9 cellular contexts compared by ENCODE assay signal in the genomic region with DNA sequence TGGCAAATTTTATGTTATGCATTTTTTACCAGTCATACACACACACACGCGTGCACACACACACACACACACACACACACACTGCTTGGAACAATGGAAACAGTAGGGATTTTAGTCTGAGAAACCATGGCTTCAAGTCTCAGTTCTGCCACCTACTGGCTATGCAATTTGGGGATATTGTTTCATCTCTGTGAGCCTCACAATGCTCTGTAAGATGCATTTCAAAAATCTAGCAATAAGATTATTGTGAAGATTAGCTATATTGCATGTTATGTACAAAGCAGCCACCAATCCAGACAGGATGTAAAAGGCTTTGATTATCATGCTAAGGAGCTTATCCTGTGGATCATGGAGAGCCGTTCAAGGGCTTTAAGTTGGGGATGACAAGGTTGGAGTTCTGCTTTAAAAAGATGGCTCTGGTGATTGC.
DNase-seq lines count a peak whose midpoint lies in the region; ATAC-seq and TF ChIP-seq lines count a peak whose summit lies in the region.
"Had no signal": no experiment of that assay in that cellular context is flagged by ENCODE, and none has a peak within 500 bp of the region (broad histone marks: within the 10 kb centered on the region; RNA-seq: fewer than 3 reads in every experiment).

No MANE protein-coding gene starts in this region.

- H3K4me3 ChIP-seq in MM.1S (ENCODE audit: low read length) (no peak overlapping the region), gastroesophageal sphincter (no peak overlapping the region), transverse colon (no peak overlapping the region)

- H3K4me2 ChIP-seq in MM.1S (ENCODE audit: low read depth, low read length): no peak overlapping the region

- no peak overlapping the region for H2AFZ ChIP-seq in MM.1S (ENCODE audit: low read length)

- H3K4me1 Mint-ChIP-seq in activated naive CD8-positive, alpha-beta T cell treated with anti-CD3 and anti-CD28 coated beads, Interleukin-2, amount 50 U/mL, for 24 hours: peaks cover 8% of the 10 kb centered on the region
- H3K4me1 Mint-ChIP-seq in activated naive CD8-positive, alpha-beta T cell treated with anti-CD3 and anti-CD28 coated beads for 36 hours: peaks cover 14% of the 10 kb centered on the region

- in situ Hi-C loops in transverse colon (cut with MboI; ENCODE audit: low pct_ligation_motif_present in 1 of 4, low pct_unique_long_range_greater_than_20kb in 1 of 4, low sequenced_read_pairs in 3 of 4): no loop called here

- H3K27me3 ChIP-seq in MM.1S (replicated peaks; ENCODE audit: insufficient read depth, low read length) (no peaks in the 10 kb centered on the region), gastroesophageal sphincter (no peaks in the 10 kb centered on the region), transverse colon (no peaks in the 10 kb centered on the region)

- peak; percentile 55 for TF ChIP-seq CTCF in MM.1S (IDR thresholded peaks at IDR 0.05; ENCODE audit: low read length)
- peak; percentile 16 to 50 (median 32) for TF ChIP-seq CTCF in gastroesophageal sphincter (IDR thresholded peaks at IDR 0.05)
- TF ChIP-seq CTCF in transverse colon (IDR thresholded peaks at IDR 0.05): peak in 4 of 5 experiments; percentile 28 to 44 (median 40)

- no peaks in the 10 kb centered on the region for H3K36me3 Mint-ChIP-seq in activated naive CD8-positive, alpha-beta T cell treated with anti-CD3 and anti-CD28 coated beads, Interleukin-2, amount 50 U/mL, for 24 hours (ENCODE audit: low read depth)
- no peaks in the 10 kb centered on the region for H3K36me3 Mint-ChIP-seq in activated naive CD8-positive, alpha-beta T cell treated with anti-CD3 and anti-CD28 coated beads for 36 hours
- H3K36me3 Mint-ChIP-seq: activated naive CD4-positive, alpha-beta T cell treated with anti-CD3 and anti-CD28 coated beads, Interleukin-2, amount 50 U/mL, for 24 hours had no signal

- H3K4me1 ChIP-seq in MM.1S (ENCODE audit: low read length) (no peaks in the 10 kb centered on the region), gastroesophageal sphincter (peaks cover 0 to 12% (median 3%) of the 10 kb centered on the region in 3 donors), transverse colon (no peaks in the 10 kb centered on the region)

- TF ChIP-seq EP300 in gastroesophageal sphincter (IDR thresholded peaks at IDR 0.05) (no peak), transverse colon (IDR thresholded peaks at IDR 0.05; ENCODE audit: low read depth) (no peak)

- no peaks in the 10 kb centered on the region for H3K9me2 ChIP-seq in MM.1S (replicated peaks; ENCODE audit: insufficient read depth, low read length)

- H3K9me3 Mint-ChIP-seq in activated naive CD8-positive, alpha-beta T cell treated with anti-CD3 and anti-CD28 coated beads, Interleukin-2, amount 50 U/mL, for 24 hours: no peaks in the 10 kb centered on the region
- no peaks in the 10 kb centered on the region for H3K9me3 Mint-ChIP-seq in activated naive CD8-positive, alpha-beta T cell treated with anti-CD3 and anti-CD28 coated beads for 36 hours
- H3K9me3 Mint-ChIP-seq: activated naive CD4-positive, alpha-beta T cell treated with anti-CD3 and anti-CD28 coated beads, Interleukin-2, amount 50 U/mL, for 24 hours had no signal

- H3K27ac Mint-ChIP-seq in activated naive CD8-positive, alpha-beta T cell treated with anti-CD3 and anti-CD28 coated beads, Interleukin-2, amount 50 U/mL, for 24 hours: no peak overlapping the region
- no peak overlapping the region for H3K27ac Mint-ChIP-seq in activated naive CD8-positive, alpha-beta T cell treated with anti-CD3 and anti-CD28 coated beads for 36 hours
- H3K27ac Mint-ChIP-seq: activated naive CD4-positive, alpha-beta T cell treated with anti-CD3 and anti-CD28 coated beads, Interleukin-2, amount 50 U/mL, for 24 hours had no signal

- H3K27ac ChIP-seq in MM.1S (ENCODE audit: low read length) (no peak overlapping the region), gastroesophageal sphincter (no peak overlapping the region), transverse colon (no peak overlapping the region)

- H3K4me3 Mint-ChIP-seq in activated naive CD8-positive, alpha-beta T cell treated with anti-CD3 and anti-CD28 coated beads, Interleukin-2, amount 50 U/mL, for 24 hours: no peak overlapping the region
- no peak overlapping the region for H3K4me3 Mint-ChIP-seq in activated naive CD8-positive, alpha-beta T cell treated with anti-CD3 and anti-CD28 coated beads for 36 hours
- H3K4me3 Mint-ChIP-seq: activated naive CD4-positive, alpha-beta T cell treated with anti-CD3 and anti-CD28 coated beads, Interleukin-2, amount 50 U/mL, for 24 hours had no signal

- WGBS in gastroesophageal sphincter (ENCODE audit: low coverage in 1 of 2), 2 donors: 23 to 75% methylated on average over 1 to 3 of the region's 3 CpGs
- WGBS in transverse colon (ENCODE audit: low coverage in 1 of 2), 2 donors: 10 to 39% methylated on average over 2 to 3 of the region's 3 CpGs

- TF ChIP-seq POLR2A in gastroesophageal sphincter (IDR thresholded peaks at IDR 0.05) (no peak), transverse colon (IDR thresholded peaks at IDR 0.05) (no peak)

- peaks cover 2% of the 10 kb centered on the region for H3K27me3 Mint-ChIP-seq in activated naive CD8-positive, alpha-beta T cell treated with anti-CD3 and anti-CD28 coated beads, Interleukin-2, amount 50 U/mL, for 24 hours
- H3K27me3 Mint-ChIP-seq in activated naive CD8-positive, alpha-beta T cell treated with anti-CD3 and anti-CD28 coated beads for 36 hours: no peaks in the 10 kb centered on the region
- H3K27me3 Mint-ChIP-seq: activated naive CD4-positive, alpha-beta T cell treated with anti-CD3 and anti-CD28 coated beads, Interleukin-2, amount 50 U/mL, for 24 hours had no signal

- no peaks in the 10 kb centered on the region for H3F3A ChIP-seq in MM.1S (ENCODE audit: insufficient read depth, low read length)

- no peaks in the 10 kb centered on the region for H3K79me2 ChIP-seq in MM.1S (ENCODE audit: low read length)

- no peaks in the 10 kb centered on the region for H3K9me3 ChIP-seq in MM.1S (replicated peaks; ENCODE audit: insufficient read depth, low read length)
- H3K9me3 ChIP-seq in gastroesophageal sphincter: no peaks in the 10 kb centered on the region
- no peaks in the 10 kb centered on the region for H3K9me3 ChIP-seq in transverse colon

- intact Hi-C loops in transverse colon (cut with DNase I; ENCODE audit: low total_unique reads): loop anchor here (1.0 kb wide), 1 partner anchor 24 kb away; no protein-coding TSS in a partner anchor

- no peak for ATAC-seq in activated naive CD8-positive, alpha-beta T cell treated with anti-CD3 and anti-CD28 coated beads, Interleukin-2, amount 50 U/mL, for 24 hours
- no peak for ATAC-seq in gastroesophageal sphincter
- ATAC-seq in GM21526 (IDR thresholded peaks at IDR 0.05; ENCODE audit: low FRiP score, unreplicated experiment): no peak
- no peak for ATAC-seq in GM21619 (IDR thresholded peaks at IDR 0.05; ENCODE audit: unreplicated experiment)

- DNase-seq in activated naive CD8-positive, alpha-beta T cell treated with anti-CD3 and anti-CD28 coated beads, Interleukin-2, amount 50 U/mL, for 24 hours: peak; percentile 12
- DNase-seq in activated naive CD8-positive, alpha-beta T cell treated with anti-CD3 and anti-CD28 coated beads for 36 hours: no peak
- peak; percentile 10 for DNase-seq in MM.1S
- DNase-seq in SKM-1 (lab: John Stamatoyannopoulos, UW; ENCODE audit: unreplicated experiment): peak; percentile 26
- DNase-seq in transverse colon: no peak

- H3K36me3 ChIP-seq in MM.1S (replicated peaks; ENCODE audit: insufficient read depth, low read length): no peaks in the 10 kb centered on the region
- H3K36me3 ChIP-seq in gastroesophageal sphincter: no peaks in the 10 kb centered on the region
- no peaks in the 10 kb centered on the region for H3K36me3 ChIP-seq in transverse colon

- H4K20me1 ChIP-seq in MM.1S (ENCODE audit: insufficient read depth, low read length): no peaks in the 10 kb centered on the region

- no peak overlapping the region for H3K9ac ChIP-seq in MM.1S (ENCODE audit: low read length)

Comparison
In these comparisons a context has a peak if more than half of its experiments do, and no peak if none do; other contexts are left out.
1. DNase-seq: peak in activated naive CD8-positive, alpha-beta T cell treated with anti-CD3 and anti-CD28 coated beads, Interleukin-2, amount 50 U/mL, for 24 hours (single experiment), MM.1S (single experiment) and SKM-1 (single experiment); none in activated naive CD8-positive, alpha-beta T cell treated with anti-CD3 and anti-CD28 coated beads for 36 hours (single experiment) and transverse colon (single experiment).
2. Peak in every context shown above with its lines, with median percentiles within 50 percentile points of each other: CTCF ChIP-seq.